In genomic region chr6:69774740-69775350, GRCh38 we compare ENCODE assay signal across 2 cellular contexts.
TF ChIP-seq lines count a peak whose summit lies in the region.

No MANE protein-coding gene starts in this region.

TF ChIP-seq in HEK293, 187 proteins besides CTCF, POLR2A, EP300 and RAD21 (continued from another document):
- TF ChIP-seq, protein P1, sequence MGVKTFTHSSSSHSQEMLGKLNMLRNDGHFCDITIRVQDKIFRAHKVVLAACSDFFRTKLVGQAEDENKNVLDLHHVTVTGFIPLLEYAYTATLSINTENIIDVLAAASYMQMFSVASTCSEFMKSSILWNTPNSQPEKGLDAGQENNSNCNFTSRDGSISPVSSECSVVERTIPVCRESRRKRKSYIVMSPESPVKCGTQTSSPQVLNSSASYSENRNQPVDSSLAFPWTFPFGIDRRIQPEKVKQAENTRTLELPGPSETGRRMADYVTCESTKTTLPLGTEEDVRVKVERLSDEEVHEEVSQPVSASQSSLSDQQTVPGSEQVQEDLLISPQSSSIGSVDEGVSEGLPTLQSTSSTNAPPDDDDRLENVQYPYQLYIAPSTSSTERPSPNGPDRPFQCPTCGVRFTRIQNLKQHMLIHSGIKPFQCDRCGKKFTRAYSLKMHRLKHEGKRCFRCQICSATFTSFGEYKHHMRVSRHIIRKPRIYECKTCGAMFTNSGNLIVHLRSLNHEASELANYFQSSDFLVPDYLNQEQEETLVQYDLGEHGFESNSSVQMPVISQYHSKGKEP (tag by site-specific recombination; IDR thresholded peaks at IDR 0.05), result no peak

TF ChIP-seq in K562, 482 proteins besides CTCF, POLR2A, EP300 and RAD21 (continued from another document):
- TF ChIP-seq E4F1 (CRISPR knock-in tag; IDR thresholded peaks at IDR 0.05; ENCODE audit: borderline replicate concordance), result no peak
- TF ChIP-seq PCBP2 (IDR thresholded peaks at IDR 0.05; ENCODE audit: low read depth, low read length, poor library complexity, severe bottlenecking), result peak; percentile 26
- no peak for TF ChIP-seq NCOA2 (IDR thresholded peaks at IDR 0.05; ENCODE audit: partially characterized antibody in 2 of 2)
- TF ChIP-seq TEAD4 (IDR thresholded peaks at IDR 0.05; ENCODE audit: low read length), result no peak
- TF ChIP-seq TEAD4 (CRISPR knock-in tag; IDR thresholded peaks at IDR 0.05; ENCODE audit: borderline replicate concordance), result no peak
- peak; percentile 53 for TF ChIP-seq HNRNPK (IDR thresholded peaks at IDR 0.05; ENCODE audit: low read depth, low read length, poor library complexity, severe bottlenecking)
- TF ChIP-seq ZNF551 (CRISPR knock-in tag; IDR thresholded peaks at IDR 0.05), result no peak
